24 cellular contexts compared by ENCODE assay signal in genomic region chr3:133503409-133503808, GRCh38.
"Had no signal": no experiment of that assay in that cellular context is flagged by ENCODE, and none has a peak within 500 bp of the region (broad histone marks: within the 10 kb centered on the region; RNA-seq: fewer than 3 reads in every experiment).

No MANE protein-coding gene starts in this region.

- ATAC-seq: left ventricle myocardium superior; lower lobe of right lung; natural killer cell; psoas muscle; right cardiac atrium; stimulated activated naive B cell treated with anti-CD40 and anti-IgM and Interleukin-4, amounts not matched to agents 10 μg/mL and 1 μg/mL and 100 μg/mL, for 72 hours had no signal

- FAIRE-seq: frontal cortex, urothelium cell line had no signal

- H3K27me3 Mint-ChIP-seq: stimulated activated naive CD8-positive, alpha-beta T cell treated with anti-CD3 and anti-CD28 coated beads, Interleukin-15, Interleukin-2, amounts not matched to agents 100 ng/mL and 50 ng/mL, for 24 hours had no signal

- H3K4me3 Mint-ChIP-seq: immature natural killer cell; natural killer cell; stimulated activated naive B cell treated with anti-CD40 and anti-IgM and Interleukin-4, amounts not matched to agents 10 μg/mL and 1 μg/mL and 100 μg/mL, for 72 hours; stimulated activated naive CD8-positive, alpha-beta T cell treated with anti-CD3 and anti-CD28 coated beads, Interleukin-15, Interleukin-2, amounts not matched to agents 100 ng/mL and 50 ng/mL, for 24 hours had no signal

- H3K27ac Mint-ChIP-seq: immature natural killer cell; natural killer cell; stimulated activated naive CD8-positive, alpha-beta T cell treated with anti-CD3 and anti-CD28 coated beads, Interleukin-15, Interleukin-2, amounts not matched to agents 100 ng/mL and 50 ng/mL, for 24 hours had no signal

- H3K9me3 ChIP-seq: esophagus squamous epithelium, lower lobe of right lung, ovary, psoas muscle, sigmoid colon, thoracic aorta, tibial nerve, upper lobe of left lung had no signal

- H3K27ac ChIP-seq: coronary artery, dorsolateral prefrontal cortex, esophagus squamous epithelium, lower lobe of right lung, ovary, psoas muscle, sigmoid colon, thoracic aorta, tibial nerve, upper lobe of left lung had no signal

- H3K4me1 ChIP-seq: psoas muscle, sigmoid colon had no signal

- DNase-seq: dorsolateral prefrontal cortex; effector CD4-positive, alpha-beta T cell; esophagus squamous epithelium; hypothalamus; immature natural killer cell; islet precursor cell; kidney glomerular epithelial cell; left ventricle myocardium superior; lower lobe of right lung; natural killer cell; occipital lobe; ovary; posterior cingulate gyrus; psoas muscle; right cardiac atrium; sigmoid colon; stimulated activated naive B cell treated with anti-CD40 and anti-IgM and Interleukin-4, amounts not matched to agents 10 μg/mL and 1 μg/mL and 100 μg/mL, for 72 hours; upper lobe of left lung had no signal

- H3K36me3 ChIP-seq: esophagus squamous epithelium, lower lobe of right lung, ovary, sigmoid colon, thoracic aorta, tibial nerve, upper lobe of left lung had no signal

- H3K27me3 ChIP-seq: esophagus squamous epithelium, ovary, sigmoid colon, tibial nerve, upper lobe of left lung had no signal

- H3K4me3 ChIP-seq: coronary artery, dorsolateral prefrontal cortex, esophagus squamous epithelium, lower lobe of right lung, ovary, psoas muscle, sigmoid colon, thoracic aorta, tibial nerve, upper lobe of left lung had no signal

- H3K36me3 Mint-ChIP-seq: immature natural killer cell; natural killer cell; stimulated activated naive B cell treated with anti-CD40 and anti-IgM and Interleukin-4, amounts not matched to agents 10 μg/mL and 1 μg/mL and 100 μg/mL, for 72 hours had no signal

- H3K9me3 Mint-ChIP-seq: immature natural killer cell; stimulated activated naive B cell treated with anti-CD40 and anti-IgM and Interleukin-4, amounts not matched to agents 10 μg/mL and 1 μg/mL and 100 μg/mL, for 72 hours; stimulated activated naive CD8-positive, alpha-beta T cell treated with anti-CD3 and anti-CD28 coated beads, Interleukin-15, Interleukin-2, amounts not matched to agents 100 ng/mL and 50 ng/mL, for 24 hours had no signal
